Comparison of ENCODE assay signal across 13 cellular contexts in genomic region chr20:5696011-5696559, GRCh38. TPM values are rescaled to one million over a fixed set of nuclear protein-coding genes. Genes with fewer than 3 reads are reported as not detected.
A peak's percentile ranks its signal among the peaks of the same experiment; 100 is the strongest.
DNase-seq lines count a peak whose midpoint lies in the region; ATAC-seq and TF ChIP-seq lines count a peak whose summit lies in the region.
"Had no signal": no experiment of that assay in that cellular context is flagged by ENCODE, and none has a peak within 500 bp of the region (broad histone marks: within the 10 kb centered on the region; RNA-seq: fewer than 3 reads in every experiment).

No MANE protein-coding gene starts in this region.

- H2AFZ ChIP-seq in MM.1S (ENCODE audit: low read length) = no peak overlapping the region

- CTCF ChIA-PET in BJ (lab: Yijun Ruan, JAX) = no interaction called here

- no peaks in the 10 kb centered on the region for H3K79me2 ChIP-seq in MM.1S (ENCODE audit: low read length)

- H3F3A ChIP-seq in MM.1S (ENCODE audit: insufficient read depth, low read length) = no peaks in the 10 kb centered on the region

- intact Hi-C loops in mucosa of descending colon (cut with DNase I, micrococcal nuclease) = no loop called here
- intact Hi-C loops in activated T-helper 2 cell treated with anti-CD3 and anti-CD28 coated beads, Interferon-gamma antibody, Interleukin-2, Interleukin-4, amounts not matched to agents 10 μg/mL and 5 μg/mL and 100 μg/mL, durations not matched to agents 14 hours and 24 hours and 36 hours (cut with micrococcal nuclease) = no loop called here

- H3K36me3 ChIP-seq in BJ (ENCODE audit: control insufficient read depth, insufficient read depth, low read length) = no peaks in the 10 kb centered on the region
- H3K36me3 ChIP-seq in mucosa of descending colon (ENCODE audit: low read depth) = no peaks in the 10 kb centered on the region
- no peaks in the 10 kb centered on the region for H3K36me3 ChIP-seq in MM.1S (replicated peaks; ENCODE audit: insufficient read depth, low read length)

- H3K36me3 Mint-ChIP-seq in activated T-helper 2 cell treated with anti-CD3 and anti-CD28 coated beads, Interferon-gamma antibody, Interleukin-2, Interleukin-4, amounts not matched to agents 10 μg/mL and 5 μg/mL and 100 μg/mL, durations not matched to agents 14 hours and 24 hours and 36 hours (ENCODE audit: low read depth) = no peaks in the 10 kb centered on the region

- no peak overlapping the region for H3K4me3 ChIP-seq in BJ (ENCODE audit: low read depth, low read length)
- no peak overlapping the region for H3K4me3 ChIP-seq in LNCaP clone FGC (ENCODE audit: low read depth, low read length)
- no peak overlapping the region for H3K4me3 ChIP-seq in epithelial cell of esophagus (ENCODE audit: low read length)
- no peak overlapping the region for H3K4me3 ChIP-seq in mucosa of descending colon
- H3K4me3 ChIP-seq in MM.1S (ENCODE audit: low read length) = no peak overlapping the region

- H3K27ac ChIP-seq in MM.1S (ENCODE audit: low read length) = no peak overlapping the region

- DNase-seq in BJ (ENCODE audit: low read depth) = peak; percentile 1
- peak; percentile 92 for DNase-seq in LNCaP clone FGC (ENCODE audit: low read depth)
- DNase-seq in epithelial cell of esophagus (ENCODE audit: low read depth) = peak; percentile 11
- DNase-seq in mucosa of descending colon = peak in 1 of 3 donors; percentile 35
- no peak for DNase-seq in activated T-helper 2 cell treated with anti-CD3 and anti-CD28 coated beads, Interferon-gamma antibody, Interleukin-2, Interleukin-4, amounts not matched to agents 10 μg/mL and 5 μg/mL and 100 μg/mL, durations not matched to agents 14 hours and 24 hours and 36 hours (ENCODE audit: low spot score)
- DNase-seq in A172 (ENCODE audit: low spot score) = no peak
- no peak for DNase-seq in GDM1 (lab: John Stamatoyannopoulos, UW)
- no peak for DNase-seq in MM.1S
- DNase-seq: activated CD8-positive, alpha-beta memory T cell treated with anti-CD3 and anti-CD28 coated beads for 24 hours; CD8-positive, alpha-beta memory T cell; NCI-H2171; stimulated activated naive CD8-positive, alpha-beta T cell treated with anti-CD3 and anti-CD28 coated beads, Interleukin-15, amount 100 ng/mL, for 72 hours had no signal

- H3K9ac ChIP-seq in MM.1S (ENCODE audit: low read length) = no peak overlapping the region

- H3K9me3 Mint-ChIP-seq in activated T-helper 2 cell treated with anti-CD3 and anti-CD28 coated beads, Interferon-gamma antibody, Interleukin-2, Interleukin-4, amounts not matched to agents 10 μg/mL and 5 μg/mL and 100 μg/mL, durations not matched to agents 14 hours and 24 hours and 36 hours = no peaks in the 10 kb centered on the region
- H3K9me3 Mint-ChIP-seq: stimulated activated naive CD8-positive, alpha-beta T cell treated with anti-CD3 and anti-CD28 coated beads, Interleukin-15, amount 100 ng/mL, for 72 hours; T-helper 1 cell treated with Interleukin-12 subunit alpha and Interleukin-12 subunit beta and Interleukin-4 antibody, amounts not matched to agents 30 μg/mL and 1 μg/mL, for 36 hours had no signal

- no peaks in the 10 kb centered on the region for H3K27me3 Mint-ChIP-seq in activated T-helper 2 cell treated with anti-CD3 and anti-CD28 coated beads, Interferon-gamma antibody, Interleukin-2, Interleukin-4, amounts not matched to agents 10 μg/mL and 5 μg/mL and 100 μg/mL, durations not matched to agents 14 hours and 24 hours and 36 hours (ENCODE audit: low read depth)
- H3K27me3 Mint-ChIP-seq: stimulated activated naive CD8-positive, alpha-beta T cell treated with anti-CD3 and anti-CD28 coated beads, Interleukin-15, amount 100 ng/mL, for 72 hours had no signal

- no peaks in the 10 kb centered on the region for H4K20me1 ChIP-seq in MM.1S (ENCODE audit: insufficient read depth, low read length)

- H3K27me3 ChIP-seq in BJ (ENCODE audit: control insufficient read depth, insufficient read depth, low read length) = no peaks in the 10 kb centered on the region
- no peaks in the 10 kb centered on the region for H3K27me3 ChIP-seq in MM.1S (replicated peaks; ENCODE audit: insufficient read depth, low read length)

- H3K4me1 ChIP-seq in mucosa of descending colon (ENCODE audit: low read depth) (no peaks in the 10 kb centered on the region), MM.1S (ENCODE audit: low read length) (no peaks in the 10 kb centered on the region)

- peak; percentile 36 for ATAC-seq in mucosa of descending colon
- ATAC-seq: stimulated activated naive CD8-positive, alpha-beta T cell treated with anti-CD3 and anti-CD28 coated beads, Interleukin-15, amount 100 ng/mL, for 72 hours had no signal

- H3K4me2 ChIP-seq in MM.1S (ENCODE audit: low read depth, low read length) = no peak overlapping the region

- H3K4me3 Mint-ChIP-seq in activated T-helper 2 cell treated with anti-CD3 and anti-CD28 coated beads, Interferon-gamma antibody, Interleukin-2, Interleukin-4, amounts not matched to agents 10 μg/mL and 5 μg/mL and 100 μg/mL, durations not matched to agents 14 hours and 24 hours and 36 hours (ENCODE audit: low read depth) = no peak overlapping the region
- H3K4me3 Mint-ChIP-seq: CD8-positive, alpha-beta memory T cell; stimulated activated naive CD8-positive, alpha-beta T cell treated with anti-CD3 and anti-CD28 coated beads, Interleukin-15, amount 100 ng/mL, for 72 hours; T-helper 1 cell treated with Interleukin-12 subunit alpha and Interleukin-12 subunit beta and Interleukin-4 antibody, amounts not matched to agents 30 μg/mL and 1 μg/mL, for 36 hours had no signal

- no peaks in the 10 kb centered on the region for H3K4me1 Mint-ChIP-seq in activated T-helper 2 cell treated with anti-CD3 and anti-CD28 coated beads, Interferon-gamma antibody, Interleukin-2, Interleukin-4, amounts not matched to agents 10 μg/mL and 5 μg/mL and 100 μg/mL, durations not matched to agents 14 hours and 24 hours and 36 hours (ENCODE audit: low read depth)
- H3K4me1 Mint-ChIP-seq: CD8-positive, alpha-beta memory T cell had no signal

- no peak for TF ChIP-seq CTCF in BJ (IDR thresholded peaks at IDR 0.05; ENCODE audit: insufficient read depth, low read depth, low read length)
- no peak for TF ChIP-seq CTCF in LNCaP clone FGC (IDR thresholded peaks at IDR 0.05; ENCODE audit: control insufficient read depth, extremely low read depth, insufficient read depth)
- no peak for TF ChIP-seq CTCF in epithelial cell of esophagus (IDR thresholded peaks at IDR 0.05; ENCODE audit: insufficient read depth, low read depth, low read length, missing control alignments)
- TF ChIP-seq CTCF in mucosa of descending colon (IDR thresholded peaks at IDR 0.05) = no peak
- TF ChIP-seq CTCF in MM.1S (IDR thresholded peaks at IDR 0.05; ENCODE audit: low read length) = no peak

- H3K9me3 ChIP-seq in mucosa of descending colon = no peaks in the 10 kb centered on the region
- no peaks in the 10 kb centered on the region for H3K9me3 ChIP-seq in MM.1S (replicated peaks; ENCODE audit: insufficient read depth, low read length)

- H3K27ac Mint-ChIP-seq in activated T-helper 2 cell treated with anti-CD3 and anti-CD28 coated beads, Interferon-gamma antibody, Interleukin-2, Interleukin-4, amounts not matched to agents 10 μg/mL and 5 μg/mL and 100 μg/mL, durations not matched to agents 14 hours and 24 hours and 36 hours = no peak overlapping the region
- H3K27ac Mint-ChIP-seq: T-helper 1 cell treated with Interleukin-12 subunit alpha and Interleukin-12 subunit beta and Interleukin-4 antibody, amounts not matched to agents 30 μg/mL and 1 μg/mL, for 36 hours had no signal

- no peaks in the 10 kb centered on the region for H3K9me2 ChIP-seq in MM.1S (replicated peaks; ENCODE audit: insufficient read depth, low read length)

- POLR2A ChIA-PET in BJ (lab: Charles Lee) = no interaction called here

RNA-seq across cellular contexts. Expression of gene SHLD1, which starts 54.1 kb away (rescaled TPM):
- polyA plus RNA-seq in BJ (2011; rRNA removed) = 2.0 and 2.5 TPM in 2 replicates
- polyA minus RNA-seq in BJ (2011; rRNA and poly(A)+ RNA removed) = 0.66 and 1.4 TPM in 2 replicates
- total RNA-seq in mucosa of descending colon = 1 to 10 TPM; 7.5 to 8.3 (median 8.0) TPM
- 11.0 and 11.8 TPM in 2 replicates for total RNA-seq in activated T-helper 2 cell treated with anti-CD3 and anti-CD28 coated beads, Interferon-gamma antibody, Interleukin-2, Interleukin-4, amounts not matched to agents 10 μg/mL and 5 μg/mL and 100 μg/mL, durations not matched to agents 14 hours and 24 hours and 36 hours
- 3.6 and 4.3 TPM in 2 replicates for total RNA-seq in A172 (2014; rRNA removed; shearing (Covaris generic))

Comparison
In these comparisons a context has a peak if more than half of its experiments do, and no peak if none do; other contexts are left out.
1. DNase-seq: peak in BJ (single experiment), LNCaP clone FGC (single experiment) and epithelial cell of esophagus (single experiment); none in activated T-helper 2 cell treated with anti-CD3 and anti-CD28 coated beads, Interferon-gamma antibody, Interleukin-2, Interleukin-4, amounts not matched to agents 10 μg/mL and 5 μg/mL and 100 μg/mL, durations not matched to agents 14 hours and 24 hours and 36 hours (single experiment), A172 (single experiment), GDM1 (single experiment) and MM.1S (single experiment).